In genomic region chr17:22718689-22719088, GRCh38 we compare ENCODE assay signal across 33 cellular contexts.
"Had no signal": no experiment of that assay in that cellular context is flagged by ENCODE, and none has a peak within 500 bp of the region (broad histone marks: within the 10 kb centered on the region; RNA-seq: fewer than 3 reads in every experiment).

No MANE protein-coding gene starts in this region.

- H3K9me3 ChIP-seq: body of pancreas had no signal

- ATAC-seq: activated naive CD4-positive, alpha-beta T cell treated with anti-CD3 and anti-CD28 coated beads, Interleukin-2, amount 50 U/mL, for 72 hours; activated naive CD8-positive, alpha-beta T cell treated with anti-CD3 and anti-CD28 coated beads, Interleukin-2, amount 50 U/mL, for 24 hours; activated T-cell treated with anti-CD3 and anti-CD28 coated beads, Interleukin-2, amount 50 U/mL, for 4 hours; activated T-cell treated with anti-CD3 and anti-CD28 coated beads, Interleukin-2, amount 50 U/mL, for 72 hours; activated T-helper 17 cell treated with anti-CD3 and anti-CD28 coated beads, Interleukin-2, amount 50 U/mL, for 72 hours; body of pancreas had no signal

- H3K36me3 ChIP-seq: adrenal gland, ascending aorta, brain microvascular endothelial cell, breast epithelium, cardiac muscle cell had no signal

- FAIRE-seq: astrocyte had no signal

- H3K27me3 ChIP-seq: adrenal gland, ascending aorta, body of pancreas, brain microvascular endothelial cell, breast epithelium, cardiac muscle cell had no signal

- H3K4me3 ChIP-seq: adrenal gland, ascending aorta, body of pancreas, breast epithelium, cardiac muscle cell had no signal

- DNase-seq: activated effector memory CD4-positive, alpha-beta T cell treated with anti-CD3 and anti-CD28 coated beads, Interleukin-2, amount 50 U/mL, for 16 hours; activated effector memory CD4-positive, alpha-beta T cell treated with Interleukin-2 at 50 U/mL for 16 hours; activated gamma-delta T cell; activated gamma-delta T cell treated with Interleukin-2 at 50 U/mL for 16 hours; activated naive CD4-positive, alpha-beta T cell; activated naive CD4-positive, alpha-beta T cell treated with anti-CD3 and anti-CD28 coated beads for 36 hours; activated naive CD4-positive, alpha-beta T cell treated with anti-CD3 and anti-CD28 coated beads, Interleukin-2, amount 10 ng/mL, durations not matched to agents 7 days and 5 days; activated naive CD4-positive, alpha-beta T cell treated with anti-CD3 and anti-CD28 coated beads, Interleukin-2, amount 50 U/mL, for 16 hours; activated naive CD4-positive, alpha-beta T cell treated with Interleukin-2 at 50 U/mL for 16 hours; activated naive CD8-positive, alpha-beta T cell treated with anti-CD3 and anti-CD28 coated beads for 36 hours; activated naive CD8-positive, alpha-beta T cell treated with anti-CD3 and anti-CD28 coated beads, Interleukin-2, amount 10 ng/mL, durations not matched to agents 7 days and 5 days; activated naive CD8-positive, alpha-beta T cell treated with anti-CD3 and anti-CD28 coated beads, Interleukin-2, amount 50 U/mL, for 24 hours; activated T-cell treated with anti-CD3 and anti-CD28 coated beads, Interleukin-2, amount 50 U/mL, for 1 hour; activated T-cell treated with anti-CD3 and anti-CD28 coated beads, Interleukin-2, amount 50 U/mL, for 24 hours; activated T-cell treated with anti-CD3 and anti-CD28 coated beads, Interleukin-2, amount 50 U/mL, for 4 hours; activated T-cell treated with anti-CD3 and anti-CD28 coated beads, Interleukin-2, amount 50 U/mL, for 48 hours; activated T-cell treated with anti-CD3 and anti-CD28 coated beads, Interleukin-2, amount 50 U/mL, for 72 hours; adrenal gland; amniotic stem cell; amygdala; anterior cingulate cortex; aorta; body of pancreas; brain microvascular endothelial cell; caudate nucleus; central memory CD4-positive, alpha-beta T cell; cerebellar nuclear complex had no signal

- H3K27ac ChIP-seq: adrenal gland, ascending aorta, body of pancreas, brain microvascular endothelial cell, breast epithelium, cardiac muscle cell had no signal

- H3K4me1 ChIP-seq: adrenal gland, ascending aorta, body of pancreas, breast epithelium had no signal
